Comparison of ENCODE assay signal across 28 cellular contexts in genomic region chr19:32808236-32808635, GRCh38.
"Had no signal": no experiment of that assay in that cellular context is flagged by ENCODE, and none has a peak within 500 bp of the region (broad histone marks: within the 10 kb centered on the region; RNA-seq: fewer than 3 reads in every experiment).

No MANE protein-coding gene starts in this region.

- H3K36me3 Mint-ChIP-seq: activated naive CD4-positive, alpha-beta T cell treated with anti-CD3 and anti-CD28 coated beads, Interleukin-2, amount 50 U/mL, for 72 hours; brain; WTC11 had no signal

- H3K4me3 ChIP-seq: ascending aorta, breast epithelium, cardiac muscle cell, esophagus squamous epithelium, gastroesophageal sphincter had no signal

- H3K9me3 Mint-ChIP-seq: activated CD4-positive, alpha-beta memory T cell treated with anti-CD3 and anti-CD28 coated beads, Interleukin-2, amount 10 ng/mL, durations not matched to agents 7 days and 5 days; activated CD4-positive, alpha-beta T cell treated with anti-CD3 and anti-CD28 coated beads, Interleukin-2, amount 10 ng/mL, durations not matched to agents 7 days and 5 days; activated naive CD4-positive, alpha-beta T cell treated with anti-CD3 and anti-CD28 coated beads for 36 hours; activated naive CD4-positive, alpha-beta T cell treated with anti-CD3 and anti-CD28 coated beads, Interleukin-2, amount 50 U/mL, for 72 hours; activated naive CD8-positive, alpha-beta T cell treated with anti-CD3 and anti-CD28 coated beads, Interleukin-2, amount 10 ng/mL, durations not matched to agents 7 days and 5 days; activated T-cell treated with anti-CD3 and anti-CD28 coated beads, Interleukin-2, amount 50 U/mL, for 24 hours; activated T-helper 17 cell treated with anti-CD3 and anti-CD28 coated beads, Interleukin-2, amount 50 U/mL, for 72 hours; brain; WTC11 had no signal

- H3K27me3 Mint-ChIP-seq: activated CD4-positive, alpha-beta memory T cell treated with anti-CD3 and anti-CD28 coated beads, Interleukin-2, amount 10 ng/mL, durations not matched to agents 7 days and 5 days; activated CD4-positive, alpha-beta T cell treated with anti-CD3 and anti-CD28 coated beads, Interleukin-2, amount 10 ng/mL, durations not matched to agents 7 days and 5 days; activated T-cell treated with anti-CD3 and anti-CD28 coated beads, Interleukin-2, amount 50 U/mL, for 24 hours; activated T-helper 17 cell treated with anti-CD3 and anti-CD28 coated beads, Interleukin-2, amount 50 U/mL, for 72 hours had no signal

- DNase-seq: activated CD4-positive, alpha-beta memory T cell treated with anti-CD3 and anti-CD28 coated beads, Interleukin-2, amount 10 ng/mL, durations not matched to agents 7 days and 5 days; activated CD4-positive, alpha-beta T cell treated with anti-CD3 and anti-CD28 coated beads for 1 hour; activated CD4-positive, alpha-beta T cell treated with anti-CD3 and anti-CD28 coated beads for 4 hours; activated CD4-positive, alpha-beta T cell treated with anti-CD3 and anti-CD28 coated beads, Interleukin-2, amount 10 ng/mL, durations not matched to agents 7 days and 5 days; activated CD4-positive, alpha-beta T cell treated with anti-CD3 and anti-CD28 coated beads, Interleukin-2, amount 50 U/mL, for 4 hours; activated CD8-positive, alpha-beta memory T cell treated with anti-CD3 and anti-CD28 coated beads, Interleukin-2, amount 50 U/mL, for 48 hours; activated effector memory CD4-positive, alpha-beta T cell treated with Interleukin-2 at 50 U/mL for 16 hours; activated gamma-delta T cell treated with Interleukin-2 at 50 U/mL for 16 hours; activated naive CD4-positive, alpha-beta T cell treated with anti-CD3 and anti-CD28 coated beads for 36 hours; activated naive CD8-positive, alpha-beta T cell treated with anti-CD3 and anti-CD28 coated beads, Interleukin-2, amount 10 ng/mL, durations not matched to agents 7 days and 5 days; activated T-cell treated with anti-CD3 and anti-CD28 coated beads for 4 hours; activated T-cell treated with anti-CD3 and anti-CD28 coated beads, Interleukin-2, amount 50 U/mL, for 24 hours; central memory CD4-positive, alpha-beta T cell; effector CD8-positive, alpha-beta T cell; esophagus squamous epithelium; foreskin melanocyte; T-helper 2 cell had no signal

- FAIRE-seq: endometrium, endothelial cell of umbilical vein had no signal

- H3K27me3 ChIP-seq: ascending aorta, breast epithelium, cardiac muscle cell, esophagus squamous epithelium had no signal

- H3K4me3 Mint-ChIP-seq: activated CD4-positive, alpha-beta memory T cell treated with anti-CD3 and anti-CD28 coated beads, Interleukin-2, amount 10 ng/mL, durations not matched to agents 7 days and 5 days; activated CD4-positive, alpha-beta T cell treated with anti-CD3 and anti-CD28 coated beads, Interleukin-2, amount 10 ng/mL, durations not matched to agents 7 days and 5 days; activated naive CD4-positive, alpha-beta T cell treated with anti-CD3 and anti-CD28 coated beads for 36 hours; activated naive CD8-positive, alpha-beta T cell treated with anti-CD3 and anti-CD28 coated beads, Interleukin-2, amount 10 ng/mL, durations not matched to agents 7 days and 5 days; activated T-cell treated with anti-CD3 and anti-CD28 coated beads, Interleukin-2, amount 50 U/mL, for 24 hours; activated T-helper 17 cell treated with anti-CD3 and anti-CD28 coated beads, Interleukin-2, amount 50 U/mL, for 72 hours; brain; WTC11 had no signal

- H3K36me3 ChIP-seq: ascending aorta, breast epithelium, cardiac muscle cell, esophagus squamous epithelium, gastroesophageal sphincter had no signal

- ATAC-seq: activated naive CD4-positive, alpha-beta T cell treated with anti-CD3 and anti-CD28 coated beads, Interleukin-2, amount 50 U/mL, for 72 hours; activated T-helper 17 cell treated with anti-CD3 and anti-CD28 coated beads, Interleukin-2, amount 50 U/mL, for 72 hours; gastroesophageal sphincter; WTC11 had no signal

- H3K27ac ChIP-seq: ascending aorta, breast epithelium, cardiac muscle cell, epithelial cell of prostate, esophagus squamous epithelium, gastroesophageal sphincter had no signal

- H3K27ac Mint-ChIP-seq: activated CD4-positive, alpha-beta memory T cell treated with anti-CD3 and anti-CD28 coated beads, Interleukin-2, amount 10 ng/mL, durations not matched to agents 7 days and 5 days; activated CD4-positive, alpha-beta T cell treated with anti-CD3 and anti-CD28 coated beads, Interleukin-2, amount 10 ng/mL, durations not matched to agents 7 days and 5 days; activated naive CD4-positive, alpha-beta T cell treated with anti-CD3 and anti-CD28 coated beads for 36 hours; activated naive CD4-positive, alpha-beta T cell treated with anti-CD3 and anti-CD28 coated beads, Interleukin-2, amount 50 U/mL, for 72 hours; activated naive CD8-positive, alpha-beta T cell treated with anti-CD3 and anti-CD28 coated beads, Interleukin-2, amount 10 ng/mL, durations not matched to agents 7 days and 5 days; activated T-cell treated with anti-CD3 and anti-CD28 coated beads, Interleukin-2, amount 50 U/mL, for 24 hours; activated T-helper 17 cell treated with anti-CD3 and anti-CD28 coated beads, Interleukin-2, amount 50 U/mL, for 72 hours; brain; WTC11 had no signal

- H3K9me3 ChIP-seq: ascending aorta, breast epithelium, esophagus squamous epithelium, gastroesophageal sphincter had no signal

- H3K4me1 ChIP-seq: ascending aorta, breast epithelium, gastroesophageal sphincter had no signal
